29 cellular contexts compared by ENCODE assay signal in the genomic region with DNA sequence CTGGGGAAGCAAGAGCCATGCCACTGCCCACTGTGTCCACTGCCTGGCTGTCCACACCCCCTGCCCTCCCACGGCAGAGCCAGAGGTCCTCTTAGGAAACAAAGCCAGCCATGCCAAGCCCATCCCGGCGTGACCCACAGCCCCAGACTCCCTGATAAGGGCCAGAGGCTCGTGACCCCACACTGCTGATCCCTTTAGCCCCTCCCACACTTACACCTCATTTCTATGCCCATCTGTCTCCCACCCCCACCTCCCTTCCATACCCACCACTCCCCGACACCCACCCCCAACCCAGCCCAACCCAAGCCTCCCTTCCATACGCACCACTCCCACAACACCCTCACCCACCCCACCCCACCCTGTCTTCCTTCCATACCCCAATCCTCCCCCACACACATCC. TPM values are rescaled to one million over a fixed set of nuclear protein-coding genes. Genes with fewer than 3 reads are reported as not detected.
"Had no signal": no experiment of that assay in that cellular context is flagged by ENCODE, and none has a peak within 500 bp of the region (broad histone marks: within the 10 kb centered on the region; RNA-seq: fewer than 3 reads in every experiment).

No MANE protein-coding gene starts in this region.

- H3K4me1 ChIP-seq: foreskin keratinocyte, gastrocnemius medialis had no signal

- ATAC-seq: activated CD4-positive, alpha-beta T cell treated with anti-CD3 and anti-CD28 coated beads for 36 hours; activated CD8-positive, alpha-beta memory T cell treated with anti-CD3 and anti-CD28 coated beads, Interleukin-2, amount 10 ng/mL, durations not matched to agents 7 days and 5 days; activated CD8-positive, alpha-beta T cell treated with anti-CD3 and anti-CD28 coated beads, Interleukin-2, amount 10 ng/mL, durations not matched to agents 7 days and 5 days; activated T-cell treated with anti-CD3 and anti-CD28 coated beads, Interleukin-2, amount 50 U/mL, for 72 hours; foreskin keratinocyte; gastrocnemius medialis; heart left ventricle had no signal

- H3K27ac ChIP-seq: brain microvascular endothelial cell, coronary artery, dorsolateral prefrontal cortex, esophagus muscularis mucosa, foreskin keratinocyte, gastrocnemius medialis, heart left ventricle had no signal

- H3K27me3 ChIP-seq: brain microvascular endothelial cell had no signal

- H3K4me3 ChIP-seq: coronary artery, dorsolateral prefrontal cortex, esophagus muscularis mucosa, gastrocnemius medialis, heart left ventricle had no signal

- DNase-seq: activated CD4-positive, alpha-beta memory T cell treated with anti-CD3 and anti-CD28 coated beads for 36 hours; activated CD4-positive, alpha-beta T cell treated with anti-CD3 and anti-CD28 coated beads for 36 hours; activated CD4-positive, alpha-beta T cell treated with anti-CD3 and anti-CD28 coated beads, Interleukin-2, amount 10 ng/mL, durations not matched to agents 24 days and 14 days; activated CD4-positive, CD25-positive, alpha-beta regulatory T cell; activated CD4-positive, CD25-positive, alpha-beta regulatory T cell treated with anti-CD3 and anti-CD28 coated beads, Interleukin-2, amount 50 U/mL, for 72 hours; activated CD8-positive, alpha-beta memory T cell treated with anti-CD3 and anti-CD28 coated beads, Interleukin-2, amount 10 ng/mL, durations not matched to agents 7 days and 5 days; activated CD8-positive, alpha-beta memory T cell treated with anti-CD3 and anti-CD28 coated beads, Interleukin-2, amount 50 U/mL, for 4 hours; activated CD8-positive, alpha-beta T cell treated with anti-CD3 and anti-CD28 coated beads, Interleukin-2, amount 10 ng/mL, durations not matched to agents 7 days and 5 days; activated gamma-delta T cell treated with Interleukin-2 at 50 U/mL for 16 hours; activated naive CD4-positive, alpha-beta T cell treated with anti-CD3 and anti-CD28 coated beads, Interleukin-2, amount 50 U/mL, for 16 hours; activated naive CD4-positive, alpha-beta T cell treated with Interleukin-2 at 50 U/mL for 16 hours; activated T-cell treated with anti-CD3 and anti-CD28 coated beads, Interleukin-2, amount 50 U/mL, for 1 hour; activated T-cell treated with anti-CD3 and anti-CD28 coated beads, Interleukin-2, amount 50 U/mL, for 72 hours; amniotic stem cell; anterior cingulate cortex; brain microvascular endothelial cell; dorsolateral prefrontal cortex; effector memory CD4-positive, alpha-beta T cell; foreskin keratinocyte; gastrocnemius medialis; glutamatergic neuron; heart left ventricle; T-helper 2 cell had no signal

- H3K9me3 ChIP-seq: esophagus muscularis mucosa, gastrocnemius medialis, heart left ventricle had no signal

- H3K4me3 Mint-ChIP-seq: activated CD4-positive, alpha-beta memory T cell treated with anti-CD3 and anti-CD28 coated beads for 36 hours; activated CD4-positive, alpha-beta T cell treated with anti-CD3 and anti-CD28 coated beads for 36 hours; activated CD4-positive, alpha-beta T cell treated with anti-CD3 and anti-CD28 coated beads, Interleukin-2, amount 10 ng/mL, durations not matched to agents 24 days and 14 days; activated CD8-positive, alpha-beta memory T cell treated with anti-CD3 and anti-CD28 coated beads, Interleukin-2, amount 10 ng/mL, durations not matched to agents 7 days and 5 days; activated CD8-positive, alpha-beta T cell treated with anti-CD3 and anti-CD28 coated beads, Interleukin-2, amount 10 ng/mL, durations not matched to agents 7 days and 5 days; activated naive CD8-positive, alpha-beta T cell; activated T-cell treated with anti-CD3 and anti-CD28 coated beads, Interleukin-2, amount 50 U/mL, for 72 hours; central memory CD8-positive, alpha-beta T cell; dendritic cell treated with granulocyte-macrophage colony-stimulating factor and Interleukin-4, amounts not matched to agents 40 ng/mL and 50 ng/mL, for 4 days had no signal

- H3K27me3 Mint-ChIP-seq: activated CD4-positive, alpha-beta T cell treated with anti-CD3 and anti-CD28 coated beads for 36 hours; activated naive CD8-positive, alpha-beta T cell had no signal

- H3K27ac Mint-ChIP-seq: activated CD4-positive, alpha-beta memory T cell treated with anti-CD3 and anti-CD28 coated beads for 36 hours; activated CD4-positive, alpha-beta T cell treated with anti-CD3 and anti-CD28 coated beads for 36 hours; activated CD4-positive, alpha-beta T cell treated with anti-CD3 and anti-CD28 coated beads, Interleukin-2, amount 10 ng/mL, durations not matched to agents 24 days and 14 days; activated CD8-positive, alpha-beta memory T cell treated with anti-CD3 and anti-CD28 coated beads, Interleukin-2, amount 10 ng/mL, durations not matched to agents 7 days and 5 days; activated CD8-positive, alpha-beta T cell treated with anti-CD3 and anti-CD28 coated beads, Interleukin-2, amount 10 ng/mL, durations not matched to agents 7 days and 5 days; activated naive CD8-positive, alpha-beta T cell; activated T-cell treated with anti-CD3 and anti-CD28 coated beads, Interleukin-2, amount 50 U/mL, for 72 hours; dendritic cell treated with granulocyte-macrophage colony-stimulating factor and Interleukin-4, amounts not matched to agents 40 ng/mL and 50 ng/mL, for 4 days had no signal

- H3K36me3 Mint-ChIP-seq: activated CD4-positive, alpha-beta memory T cell treated with anti-CD3 and anti-CD28 coated beads for 36 hours; activated CD8-positive, alpha-beta memory T cell treated with anti-CD3 and anti-CD28 coated beads, Interleukin-2, amount 10 ng/mL, durations not matched to agents 7 days and 5 days; activated naive CD8-positive, alpha-beta T cell had no signal

- H3K36me3 ChIP-seq: esophagus muscularis mucosa, gastrocnemius medialis, heart left ventricle had no signal

- H3K9me3 Mint-ChIP-seq: activated CD4-positive, alpha-beta memory T cell treated with anti-CD3 and anti-CD28 coated beads for 36 hours; activated CD4-positive, alpha-beta T cell treated with anti-CD3 and anti-CD28 coated beads, Interleukin-2, amount 10 ng/mL, durations not matched to agents 24 days and 14 days; activated T-cell treated with anti-CD3 and anti-CD28 coated beads, Interleukin-2, amount 50 U/mL, for 72 hours; central memory CD8-positive, alpha-beta T cell; dendritic cell treated with granulocyte-macrophage colony-stimulating factor and Interleukin-4, amounts not matched to agents 40 ng/mL and 50 ng/mL, for 4 days had no signal

RNA-seq across cellular contexts. Expression of a gene that starts 17.3 kb away (rescaled TPM):
- total RNA-seq: activated CD4-positive, alpha-beta memory T cell treated with anti-CD3 and anti-CD28 coated beads for 36 hours; activated CD8-positive, alpha-beta memory T cell treated with anti-CD3 and anti-CD28 coated beads for 36 hours; activated CD8-positive, alpha-beta memory T cell treated with anti-CD3 and anti-CD28 coated beads, Interleukin-2, amount 10 ng/mL, durations not matched to agents 7 days and 5 days; activated CD8-positive, alpha-beta T cell treated with anti-CD3 and anti-CD28 coated beads, Interleukin-2, amount 10 ng/mL, durations not matched to agents 7 days and 5 days had no signal
